Comparison of ENCODE assay signal across 1 cellular context in the genomic region with DNA sequence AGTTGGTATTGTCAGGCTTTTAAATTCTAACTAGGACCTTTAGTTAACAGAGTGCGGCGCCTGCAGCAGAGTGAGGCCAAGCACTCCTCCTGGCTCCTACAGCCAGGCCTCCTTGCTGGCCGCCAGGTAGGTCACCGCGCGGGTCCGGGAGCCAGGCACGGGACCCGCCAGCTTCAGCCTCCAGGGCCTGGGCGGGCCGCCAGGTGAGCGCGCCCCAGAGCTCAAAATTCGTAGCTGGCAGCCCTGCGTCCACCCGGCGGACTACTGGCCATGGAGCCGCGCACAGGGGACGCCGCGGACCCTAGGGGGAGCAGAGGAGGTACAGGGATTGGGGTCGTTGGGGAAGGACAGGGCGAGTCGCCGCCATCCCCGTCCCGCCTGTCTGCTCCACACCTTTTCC.
TF ChIP-seq lines count a peak whose summit lies in the region.

MAGIX (plus strand) TSS at position 139 of the 400 bp plus-strand sequence; CDS start at position 271, 132 bp downstream.

TF ChIP-seq in H1, 55 proteins besides CTCF, POLR2A, EP300 and RAD21 (continued from another document):
- TF ChIP-seq, protein P1, sequence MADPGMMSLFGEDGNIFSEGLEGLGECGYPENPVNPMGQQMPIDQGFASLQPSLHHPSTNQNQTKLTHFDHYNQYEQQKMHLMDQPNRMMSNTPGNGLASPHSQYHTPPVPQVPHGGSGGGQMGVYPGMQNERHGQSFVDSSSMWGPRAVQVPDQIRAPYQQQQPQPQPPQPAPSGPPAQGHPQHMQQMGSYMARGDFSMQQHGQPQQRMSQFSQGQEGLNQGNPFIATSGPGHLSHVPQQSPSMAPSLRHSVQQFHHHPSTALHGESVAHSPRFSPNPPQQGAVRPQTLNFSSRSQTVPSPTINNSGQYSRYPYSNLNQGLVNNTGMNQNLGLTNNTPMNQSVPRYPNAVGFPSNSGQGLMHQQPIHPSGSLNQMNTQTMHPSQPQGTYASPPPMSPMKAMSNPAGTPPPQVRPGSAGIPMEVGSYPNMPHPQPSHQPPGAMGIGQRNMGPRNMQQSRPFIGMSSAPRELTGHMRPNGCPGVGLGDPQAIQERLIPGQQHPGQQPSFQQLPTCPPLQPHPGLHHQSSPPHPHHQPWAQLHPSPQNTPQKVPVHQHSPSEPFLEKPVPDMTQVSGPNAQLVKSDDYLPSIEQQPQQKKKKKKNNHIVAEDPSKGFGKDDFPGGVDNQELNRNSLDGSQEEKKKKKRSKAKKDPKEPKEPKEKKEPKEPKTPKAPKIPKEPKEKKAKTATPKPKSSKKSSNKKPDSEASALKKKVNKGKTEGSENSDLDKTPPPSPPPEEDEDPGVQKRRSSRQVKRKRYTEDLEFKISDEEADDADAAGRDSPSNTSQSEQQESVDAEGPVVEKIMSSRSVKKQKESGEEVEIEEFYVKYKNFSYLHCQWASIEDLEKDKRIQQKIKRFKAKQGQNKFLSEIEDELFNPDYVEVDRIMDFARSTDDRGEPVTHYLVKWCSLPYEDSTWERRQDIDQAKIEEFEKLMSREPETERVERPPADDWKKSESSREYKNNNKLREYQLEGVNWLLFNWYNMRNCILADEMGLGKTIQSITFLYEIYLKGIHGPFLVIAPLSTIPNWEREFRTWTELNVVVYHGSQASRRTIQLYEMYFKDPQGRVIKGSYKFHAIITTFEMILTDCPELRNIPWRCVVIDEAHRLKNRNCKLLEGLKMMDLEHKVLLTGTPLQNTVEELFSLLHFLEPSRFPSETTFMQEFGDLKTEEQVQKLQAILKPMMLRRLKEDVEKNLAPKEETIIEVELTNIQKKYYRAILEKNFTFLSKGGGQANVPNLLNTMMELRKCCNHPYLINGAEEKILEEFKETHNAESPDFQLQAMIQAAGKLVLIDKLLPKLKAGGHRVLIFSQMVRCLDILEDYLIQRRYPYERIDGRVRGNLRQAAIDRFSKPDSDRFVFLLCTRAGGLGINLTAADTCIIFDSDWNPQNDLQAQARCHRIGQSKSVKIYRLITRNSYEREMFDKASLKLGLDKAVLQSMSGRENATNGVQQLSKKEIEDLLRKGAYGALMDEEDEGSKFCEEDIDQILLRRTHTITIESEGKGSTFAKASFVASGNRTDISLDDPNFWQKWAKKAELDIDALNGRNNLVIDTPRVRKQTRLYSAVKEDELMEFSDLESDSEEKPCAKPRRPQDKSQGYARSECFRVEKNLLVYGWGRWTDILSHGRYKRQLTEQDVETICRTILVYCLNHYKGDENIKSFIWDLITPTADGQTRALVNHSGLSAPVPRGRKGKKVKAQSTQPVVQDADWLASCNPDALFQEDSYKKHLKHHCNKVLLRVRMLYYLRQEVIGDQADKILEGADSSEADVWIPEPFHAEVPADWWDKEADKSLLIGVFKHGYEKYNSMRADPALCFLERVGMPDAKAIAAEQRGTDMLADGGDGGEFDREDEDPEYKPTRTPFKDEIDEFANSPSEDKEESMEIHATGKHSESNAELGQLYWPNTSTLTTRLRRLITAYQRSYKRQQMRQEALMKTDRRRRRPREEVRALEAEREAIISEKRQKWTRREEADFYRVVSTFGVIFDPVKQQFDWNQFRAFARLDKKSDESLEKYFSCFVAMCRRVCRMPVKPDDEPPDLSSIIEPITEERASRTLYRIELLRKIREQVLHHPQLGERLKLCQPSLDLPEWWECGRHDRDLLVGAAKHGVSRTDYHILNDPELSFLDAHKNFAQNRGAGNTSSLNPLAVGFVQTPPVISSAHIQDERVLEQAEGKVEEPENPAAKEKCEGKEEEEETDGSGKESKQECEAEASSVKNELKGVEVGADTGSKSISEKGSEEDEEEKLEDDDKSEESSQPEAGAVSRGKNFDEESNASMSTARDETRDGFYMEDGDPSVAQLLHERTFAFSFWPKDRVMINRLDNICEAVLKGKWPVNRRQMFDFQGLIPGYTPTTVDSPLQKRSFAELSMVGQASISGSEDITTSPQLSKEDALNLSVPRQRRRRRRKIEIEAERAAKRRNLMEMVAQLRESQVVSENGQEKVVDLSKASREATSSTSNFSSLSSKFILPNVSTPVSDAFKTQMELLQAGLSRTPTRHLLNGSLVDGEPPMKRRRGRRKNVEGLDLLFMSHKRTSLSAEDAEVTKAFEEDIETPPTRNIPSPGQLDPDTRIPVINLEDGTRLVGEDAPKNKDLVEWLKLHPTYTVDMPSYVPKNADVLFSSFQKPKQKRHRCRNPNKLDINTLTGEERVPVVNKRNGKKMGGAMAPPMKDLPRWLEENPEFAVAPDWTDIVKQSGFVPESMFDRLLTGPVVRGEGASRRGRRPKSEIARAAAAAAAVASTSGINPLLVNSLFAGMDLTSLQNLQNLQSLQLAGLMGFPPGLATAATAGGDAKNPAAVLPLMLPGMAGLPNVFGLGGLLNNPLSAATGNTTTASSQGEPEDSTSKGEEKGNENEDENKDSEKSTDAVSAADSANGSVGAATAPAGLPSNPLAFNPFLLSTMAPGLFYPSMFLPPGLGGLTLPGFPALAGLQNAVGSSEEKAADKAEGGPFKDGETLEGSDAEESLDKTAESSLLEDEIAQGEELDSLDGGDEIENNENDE (IDR thresholded peaks at IDR 0.05; ENCODE audit: insufficient replicate concordance, low read length): no peak
- no peak for TF ChIP-seq BACH1 (IDR thresholded peaks at IDR 0.05; ENCODE audit: low read length)
- no peak for TF ChIP-seq TCF12 (IDR thresholded peaks at IDR 0.05; ENCODE audit: low read depth, low read length)
- TF ChIP-seq TBP (IDR thresholded peaks at IDR 0.05; ENCODE audit: low read depth, low read length): no peak
- TF ChIP-seq, protein P2, sequence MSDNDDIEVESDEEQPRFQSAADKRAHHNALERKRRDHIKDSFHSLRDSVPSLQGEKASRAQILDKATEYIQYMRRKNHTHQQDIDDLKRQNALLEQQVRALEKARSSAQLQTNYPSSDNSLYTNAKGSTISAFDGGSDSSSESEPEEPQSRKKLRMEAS (IDR thresholded peaks at IDR 0.05): no peak
- TF ChIP-seq EGR1 (IDR thresholded peaks at IDR 0.05; ENCODE audit: borderline replicate concordance, low read depth, low read length): no peak
- no peak for TF ChIP-seq SP4 (IDR thresholded peaks at IDR 0.05; ENCODE audit: low read length)
- no peak for TF ChIP-seq SIN3A (conservative IDR thresholded peaks at IDR 0.05 in 1 of 2, IDR thresholded peaks at IDR 0.05 in 1 of 2; ENCODE audit: low read depth in 1 of 2, low read length in 2 of 2)
- TF ChIP-seq SAP30 (IDR thresholded peaks at IDR 0.05; ENCODE audit: insufficient read depth, insufficient replicate concordance, low read length): no peak
- no peak for TF ChIP-seq HDAC6 (IDR thresholded peaks at IDR 0.05; ENCODE audit: low read depth, low read length)
